ENCODE assay signal across 11 cellular contexts in the genomic region with DNA sequence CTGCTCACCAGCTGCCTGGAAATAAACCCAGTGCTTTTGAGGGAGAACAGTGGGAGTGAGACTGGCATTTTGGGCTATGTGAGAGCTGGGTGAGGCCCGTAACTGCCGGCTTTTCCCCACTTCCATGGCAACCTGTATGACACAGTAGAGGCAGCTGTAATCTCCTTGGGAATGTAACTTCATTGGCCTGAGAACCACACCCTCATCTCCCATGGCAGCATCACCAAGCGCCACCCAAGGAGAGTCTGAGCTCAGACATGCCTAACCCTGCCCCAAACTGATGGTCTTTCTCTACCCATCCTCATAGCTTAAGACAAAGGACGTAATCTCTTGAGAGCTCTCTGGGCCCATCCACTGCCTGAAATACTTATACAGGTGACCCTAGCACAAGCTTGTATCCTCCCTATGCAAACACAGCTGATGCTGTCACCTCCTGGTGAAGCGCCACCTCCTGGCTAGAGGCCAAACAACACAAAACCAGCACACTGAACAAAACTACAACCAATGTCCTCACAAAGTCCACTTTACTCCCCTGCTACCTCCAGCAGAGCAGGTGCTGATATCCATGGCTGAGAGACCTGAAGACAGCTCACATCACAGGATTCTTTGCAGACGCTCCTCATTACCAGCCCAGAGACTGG.
DNase-seq lines count a peak whose midpoint lies in the region; ATAC-seq, FAIRE-seq and TF ChIP-seq lines count a peak whose summit lies in the region.
"Had no signal": no experiment of that assay in that cellular context is flagged by ENCODE, and none has a peak within 500 bp of the region (broad histone marks: within the 10 kb centered on the region; RNA-seq: fewer than 3 reads in every experiment).

No MANE protein-coding gene starts in this region.

- intact Hi-C loops in sciatic nerve (cut with DNase I), result no loop called here

- DNase-seq in GM10266 (ENCODE audit: extremely low spot score), result no peak
- DNase-seq in HTR-8/SVneo (ENCODE audit: insufficient read length, low spot score), result no peak
- peak; percentile 56 for DNase-seq in SK-MEL-5 (ENCODE audit: low read depth, low spot score)
- no peak for DNase-seq in kidney epithelial cell (ENCODE audit: low read depth)
- no peak for DNase-seq in sciatic nerve (ENCODE audit: low spot score)
- no peak for DNase-seq in central memory CD4-positive, alpha-beta T cell
- DNase-seq in retina, result no peak
- DNase-seq: activated CD4-positive, alpha-beta T cell treated with anti-CD3 and anti-CD28 coated beads, Interleukin-2, amount 50 U/mL, for 48 hours; effector CD8-positive, alpha-beta T cell; stimulated activated CD4-positive, alpha-beta T cell treated with anti-CD3 and anti-CD28 coated beads, Interleukin-4, amount 100 ng/mL, for 1 hour had no signal

- ATAC-seq in sciatic nerve, result no peak
- ATAC-seq in HG02642 (IDR thresholded peaks at IDR 0.05; ENCODE audit: poor library complexity, unreplicated experiment), result no peak

- no peaks in the 10 kb centered on the region for H3K36me3 ChIP-seq in kidney epithelial cell (ENCODE audit: control insufficient read depth, insufficient read depth, low read length)

- TF ChIP-seq CTCF in GM10266 (IDR thresholded peaks at IDR 0.05; ENCODE audit: control insufficient read depth, insufficient read depth, low read depth, missing control alignments), result peak; percentile 21
- peak; percentile 44 for TF ChIP-seq CTCF in kidney epithelial cell (IDR thresholded peaks at IDR 0.05; ENCODE audit: insufficient read depth, low read length, poor library complexity, severe bottlenecking)

- in situ Hi-C loops in SK-MEL-5 (cut with HindIII; ENCODE audit: low pct_unique_long_range_greater_than_20kb, low sequenced_read_pairs), result no loop called here

- H3K4me3 ChIP-seq in kidney epithelial cell (ENCODE audit: low read depth, low read length), result no peak overlapping the region

- no peaks in the 10 kb centered on the region for H3K27me3 ChIP-seq in kidney epithelial cell (ENCODE audit: control insufficient read depth, insufficient read depth, low read length)

- FAIRE-seq in HTR-8/SVneo (lab: Jason Lieb, UNC), result peak; percentile 63
